Comparison of ENCODE assay signal across 8 cellular contexts in the genomic region with DNA sequence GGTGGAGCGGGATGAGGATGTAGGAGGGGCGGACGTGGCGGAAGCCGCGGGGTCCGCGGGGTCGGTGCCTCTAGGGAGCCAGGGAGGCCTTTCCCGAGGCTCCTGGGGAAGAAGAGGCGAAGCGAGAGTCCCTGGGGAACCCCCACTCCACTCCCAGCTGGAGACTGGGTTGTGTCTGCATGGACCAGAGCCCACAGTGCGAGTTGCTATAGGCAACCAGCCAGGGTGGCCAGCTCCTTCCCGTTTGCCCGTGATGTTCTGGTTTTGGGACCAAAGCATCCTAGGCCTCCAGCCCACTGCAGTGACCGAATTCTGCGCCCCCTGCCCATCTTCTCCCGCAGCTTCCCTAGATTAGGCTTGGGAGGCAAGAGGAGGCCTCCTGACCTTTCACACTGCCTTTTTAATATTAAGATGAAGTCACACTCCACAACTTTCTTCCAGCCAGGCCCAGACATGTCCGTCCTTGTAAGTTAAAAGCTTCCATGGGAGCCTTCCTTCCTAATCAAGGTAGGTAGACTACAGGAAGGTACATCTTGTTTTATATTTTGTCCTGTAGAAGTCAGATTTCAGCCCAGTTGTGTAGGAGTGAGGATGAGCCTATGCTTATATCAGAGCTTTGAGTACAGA. TPM values are rescaled to one million over a fixed set of nuclear protein-coding genes. Genes with fewer than 3 reads are reported as not detected.
DNase-seq lines count a peak whose midpoint lies in the region; ATAC-seq, FAIRE-seq and TF ChIP-seq lines count a peak whose summit lies in the region.

No MANE protein-coding gene starts in this region.

- H3K4me3 Mint-ChIP-seq in central memory CD8-positive, alpha-beta T cell, result peak overlapping the region; percentile 91

- CTCF ChIA-PET in HepG2 (lab: Yijun Ruan, JAX; ENCODE audit: low intra/inter-chr PET ratio, low total read pairs), result no interaction called here

- no peaks in the 10 kb centered on the region for H3K9me3 ChIP-seq in HepG2 (ENCODE audit: low read length)
- no peaks in the 10 kb centered on the region for H3K9me3 ChIP-seq in subcutaneous abdominal adipose tissue (ENCODE audit: control insufficient read depth in 5 of 5, low read length in 5 of 5)

- POLR2A ChIA-PET in HepG2 (lab: Yijun Ruan, JAX), result interaction anchor here (0.8 to 3.9 kb wide), 25 partner anchors 7 to 267 kb away, joined by 3 to 53 read pairs (median 4); a partner anchor contains a TSS

- H3K27ac ChIP-seq in HepG2 (ENCODE audit: extremely low read length, insufficient read depth, low read length), result peak overlapping the region; percentile 47
- peak overlapping the region; percentile 91 for H3K27ac ChIP-seq in subcutaneous abdominal adipose tissue (ENCODE audit: low read depth, low read length)

- no peak for FAIRE-seq in HepG2 (lab: Jason Lieb, UNC)

- H3K27me3 ChIP-seq in HepG2 (ENCODE audit: control insufficient read depth in 1 of 2, insufficient read depth in 2 of 2, low read length in 2 of 2) (no peaks in the 10 kb centered on the region; a peak in 2 of 5 replicates), subcutaneous abdominal adipose tissue (ENCODE audit: control insufficient read depth in 5 of 5, insufficient read depth in 4 of 5, low read length in 5 of 5) (no peaks in the 10 kb centered on the region)

- H3K4me3 ChIP-seq in HepG2 (replicated peaks in 1 of 3; ENCODE audit: insufficient read depth in 1 of 3, low read depth in 2 of 3, low read length in 3 of 3) (peak overlapping the region; percentile 77 to 94 (median 80)), subcutaneous abdominal adipose tissue (ENCODE audit: low read depth in 1 of 5, low read length in 5 of 5) (peak overlapping the region; percentile 78 to 94 (median 82))

- no peak overlapping the region for H2AFZ ChIP-seq in HepG2 (ENCODE audit: low read length)

- peak overlapping the region; percentile 86 for H3K9ac ChIP-seq in HepG2 (ENCODE audit: insufficient read depth, low read depth, low read length)
- peak overlapping the region in 4 of 5 donors; percentile 86 to 93 (median 89) for H3K9ac ChIP-seq in subcutaneous abdominal adipose tissue (ENCODE audit: low read length in 5 of 5)

- H3K27me3 Mint-ChIP-seq in central memory CD8-positive, alpha-beta T cell, result no peaks in the 10 kb centered on the region

- H3K9me3 Mint-ChIP-seq in central memory CD8-positive, alpha-beta T cell, result no peaks in the 10 kb centered on the region

- H3K36me3 Mint-ChIP-seq in central memory CD8-positive, alpha-beta T cell (ENCODE audit: insufficient read depth), result peaks cover 37% of the 10 kb centered on the region

- no peak for TF ChIP-seq POLR2A in HepG2 (IDR thresholded peaks at IDR 0.05; ENCODE audit: insufficient read depth in 1 of 2, low read depth in 2 of 2, low read length in 2 of 2)

- peaks cover 0 to 3% of the 10 kb centered on the region in 2 experiments; a peak in 1 of 5 replicates for H3K36me3 ChIP-seq in HepG2 (replicated peaks in 1 of 2; ENCODE audit: control insufficient read depth in 1 of 2, insufficient read depth in 2 of 2, low read length in 2 of 2)
- H3K36me3 ChIP-seq in subcutaneous abdominal adipose tissue (ENCODE audit: control insufficient read depth in 5 of 5, insufficient read depth in 5 of 5, low read length in 5 of 5), result peaks cover 0 to 14% (median 6%) of the 10 kb centered on the region in 5 donors

- peaks cover 3% of the 10 kb centered on the region for H3K79me2 ChIP-seq in HepG2 (ENCODE audit: insufficient read depth, low read length)

- H3K4me1 Mint-ChIP-seq in central memory CD8-positive, alpha-beta T cell, result peaks cover 31% of the 10 kb centered on the region

- DNase-seq in stimulated activated CD4-positive, alpha-beta T cell treated with anti-CD3 and anti-CD28 coated beads, Interleukin-15, amount 100 ng/mL, for 48 hours (ENCODE audit: low read depth in 2 of 2), result peak; percentile 39 to 45
- DNase-seq in stimulated activated CD4-positive, alpha-beta T cell treated with anti-CD3 and anti-CD28 coated beads, Interleukin-4, amount 100 ng/mL, for 4 hours, result no peak
- DNase-seq in NCI-H69 (lab: John Stamatoyannopoulos, UW) (peak; percentile 80), HepG2 (ENCODE audit: low spot score) (no peak), OCI-M2 (lab: John Stamatoyannopoulos, UW; ENCODE audit: unreplicated experiment) (no peak)
- DNase-seq in central memory CD8-positive, alpha-beta T cell (ENCODE audit: low spot score in 2 of 2), result no peak

- 0 out of 2 replicates have a peak, but pooled peaks have one; percentile 11 for TF ChIP-seq RAD21 in HepG2 (CRISPR knock-in tag; IDR thresholded peaks at IDR 0.05)

- TF ChIP-seq CTCF in HepG2 (CRISPR knock-in tag; IDR thresholded peaks at IDR 0.05), result no peak

- WGBS in HepG2 (ENCODE audit: low lambda C conversion rate), result 2% methylated on average over 15 of the region's 19 CpGs

- peak; percentile 26 for ATAC-seq in HG02885 (IDR thresholded peaks at IDR 0.05; ENCODE audit: poor library complexity, unreplicated experiment)
- peak; percentile 12 for ATAC-seq in central memory CD8-positive, alpha-beta T cell (replicated peaks; ENCODE audit: extremely low read depth, poor library complexity, severe bottlenecking)
- no peak for ATAC-seq in HepG2

- intact Hi-C loops in HepG2 (cut with micrococcal nuclease; ENCODE audit: unreplicated experiment), result loop anchor here (5.0 kb wide), 1 partner anchor 41 kb away; no protein-coding TSS in a partner anchor

- peak overlapping the region; percentile 86 for H3K4me2 ChIP-seq in HepG2 (ENCODE audit: low read depth, low read length)

- in situ Hi-C loops in HepG2 (cut with HindIII; ENCODE audit: extremely low pct_ligation_motif_present, low pct_unique_long_range_greater_than_20kb), result no loop called here

- no peaks in the 10 kb centered on the region for H4K20me1 ChIP-seq in HepG2 (ENCODE audit: insufficient read depth, low read length)

- H3K27ac Mint-ChIP-seq in central memory CD8-positive, alpha-beta T cell (ENCODE audit: low read depth), result peak overlapping the region; percentile 98

- no peak for TF ChIP-seq EP300 in HepG2 (IDR thresholded peaks at IDR 0.05; ENCODE audit: low read depth in 2 of 2, low read length in 2 of 2)
- TF ChIP-seq EP300 in HepG2 (CRISPR knock-in tag; IDR thresholded peaks at IDR 0.05; ENCODE audit: borderline replicate concordance), result no peak

- BruUV-seq in HepG2 (replicated peaks; lab: Mats Ljungman, UMichigan), result TSS peak; percentile 81

- peaks cover 27% of the 10 kb centered on the region for H3K4me1 ChIP-seq in HepG2 (ENCODE audit: insufficient read depth, low read length)
- peaks cover 5 to 26% (median 21%) of the 10 kb centered on the region in 5 donors for H3K4me1 ChIP-seq in subcutaneous abdominal adipose tissue (ENCODE audit: control insufficient read depth in 5 of 5, insufficient read depth in 5 of 5, low read length in 5 of 5)

RNA-seq across cellular contexts. Expression of a gene that starts 0.5 kb away (rescaled TPM):
- total RNA-seq in HepG2 (2016; rRNA removed; fragmentation: Illumina TruSeq; extraction: Trizol), result 86.9 and 99.9 TPM in 2 replicates
- 152 and 160 TPM in 2 replicates for total RNA-seq in HepG2 (2016; cell fraction: cytosol; rRNA removed; fragmentation: Illumina TruSeq; extraction: Trizol; ENCODE audit: low read depth)
- 81.8 and 92.5 TPM in 2 replicates for total RNA-seq in HepG2 (2016; cell fraction: insoluble cytoplasmic fraction; rRNA removed; fragmentation: Illumina TruSeq; extraction: Trizol)
- 189 and 196 TPM in 2 replicates for total RNA-seq in HepG2 (2016; cell fraction: membrane; rRNA removed; fragmentation: Illumina TruSeq; extraction: Trizol)
- total RNA-seq in HepG2 (2016; cell fraction: nucleus; rRNA removed; fragmentation: Illumina TruSeq; extraction: Trizol), result 37.7 and 40.8 TPM in 2 replicates
- polyA plus RNA-seq in HepG2 (2011; rRNA removed), result 66.7 and 90.2 TPM in 2 replicates
- polyA plus RNA-seq in HepG2 (2011; cell fraction: cytosol; rRNA removed), result 51.3 and 62.4 TPM in 2 replicates
- polyA plus RNA-seq in HepG2 (2011; cell fraction: nucleus; rRNA removed), result 58.4 and 64.2 TPM in 2 replicates
- 53.5 and 72.8 TPM in 2 replicates for polyA plus RNA-seq in HepG2 (2012)
- 179 and 214 TPM in 2 replicates for polyA plus RNA-seq in HepG2 (2016; cell fraction: cytosol; fragmentation: Illumina TruSeq; extraction: Trizol; ENCODE audit: low read depth)
- 114 TPM in 2 replicates for polyA plus RNA-seq in HepG2 (2016; cell fraction: insoluble cytoplasmic fraction; fragmentation: Illumina TruSeq; extraction: Trizol; ENCODE audit: low read depth)
- 217 and 242 TPM in 2 replicates for polyA plus RNA-seq in HepG2 (2016; cell fraction: membrane; fragmentation: Illumina TruSeq; extraction: Trizol; ENCODE audit: low read depth)
- polyA plus RNA-seq in HepG2 (2016; cell fraction: nucleus; fragmentation: Illumina TruSeq; extraction: Trizol; ENCODE audit: insufficient read depth, low read depth), result 90.4 and 92.9 TPM in 2 replicates
- polyA minus RNA-seq in HepG2 (2011; rRNA and poly(A)+ RNA removed; ENCODE audit: low replicate concordance), result 28.1 and 28.3 TPM in 2 replicates
- polyA minus RNA-seq in HepG2 (2011; cell fraction: cytosol; rRNA and poly(A)+ RNA removed), result 24.0 and 24.3 TPM in 2 replicates
- polyA minus RNA-seq in HepG2 (2011; cell fraction: nucleus; rRNA and poly(A)+ RNA removed), result 21.6 and 25.6 TPM in 2 replicates

RNA-seq across cellular contexts. Expression of a gene that starts 42.6 kb away (rescaled TPM):
- total RNA-seq in HepG2 (2016; rRNA removed; fragmentation: Illumina TruSeq; extraction: Trizol), result 0.67 and 1.1 TPM in 2 replicates
- 0.51 TPM in 1 of 2 replicates, not detected in the other for total RNA-seq in HepG2 (2016; cell fraction: cytosol; rRNA removed; fragmentation: Illumina TruSeq; extraction: Trizol; ENCODE audit: low read depth)
- total RNA-seq in HepG2 (2016; cell fraction: insoluble cytoplasmic fraction; rRNA removed; fragmentation: Illumina TruSeq; extraction: Trizol), result 1.1 and 1.3 TPM in 2 replicates
- 0.53 and 0.69 TPM in 2 replicates for total RNA-seq in HepG2 (2016; cell fraction: membrane; rRNA removed; fragmentation: Illumina TruSeq; extraction: Trizol)
- 1.1 and 1.6 TPM in 2 replicates for total RNA-seq in HepG2 (2016; cell fraction: nucleus; rRNA removed; fragmentation: Illumina TruSeq; extraction: Trizol)
- polyA plus RNA-seq in HepG2 (2011; rRNA removed), result 27.2 and 44.7 TPM in 2 replicates
- polyA plus RNA-seq in HepG2 (2011; cell fraction: cytosol; rRNA removed), result 33.2 and 35.3 TPM in 2 replicates
- polyA plus RNA-seq in HepG2 (2011; cell fraction: nucleus; rRNA removed), result 13.0 and 13.3 TPM in 2 replicates
- 5.7 and 9.7 TPM in 2 replicates for polyA plus RNA-seq in HepG2 (2012)
- 0.05 and 0.06 TPM in 2 replicates for polyA plus RNA-seq in HepG2 (2016; cell fraction: cytosol; fragmentation: Illumina TruSeq; extraction: Trizol; ENCODE audit: low read depth)
- polyA plus RNA-seq in HepG2 (2016; cell fraction: insoluble cytoplasmic fraction; fragmentation: Illumina TruSeq; extraction: Trizol; ENCODE audit: low read depth), result 0.59 and 0.61 TPM in 2 replicates
- polyA plus RNA-seq in HepG2 (2016; cell fraction: membrane; fragmentation: Illumina TruSeq; extraction: Trizol; ENCODE audit: low read depth), result 0.28 and 0.40 TPM in 2 replicates
- polyA plus RNA-seq in HepG2 (2016; cell fraction: nucleus; fragmentation: Illumina TruSeq; extraction: Trizol; ENCODE audit: insufficient read depth, low read depth), result 1.5 TPM in 2 replicates
- polyA minus RNA-seq in HepG2 (2011; rRNA and poly(A)+ RNA removed; ENCODE audit: low replicate concordance), result 137 and 162 TPM in 2 replicates
- 56.6 and 65.6 TPM in 2 replicates for polyA minus RNA-seq in HepG2 (2011; cell fraction: cytosol; rRNA and poly(A)+ RNA removed)
- polyA minus RNA-seq in HepG2 (2011; cell fraction: nucleus; rRNA and poly(A)+ RNA removed), result 28.5 and 31.0 TPM in 2 replicates

RNA-seq across cellular contexts. Expression of a gene that starts 43.0 kb away (rescaled TPM):
- total RNA-seq in HepG2 (2016; rRNA removed; fragmentation: Illumina TruSeq; extraction: Trizol), result 3.7 and 4.1 TPM in 2 replicates
- 10.0 and 10.5 TPM in 2 replicates for total RNA-seq in HepG2 (2016; cell fraction: cytosol; rRNA removed; fragmentation: Illumina TruSeq; extraction: Trizol; ENCODE audit: low read depth)
- total RNA-seq in HepG2 (2016; cell fraction: insoluble cytoplasmic fraction; rRNA removed; fragmentation: Illumina TruSeq; extraction: Trizol), result 2.8 and 4.2 TPM in 2 replicates
- total RNA-seq in HepG2 (2016; cell fraction: membrane; rRNA removed; fragmentation: Illumina TruSeq; extraction: Trizol), result 8.1 and 9.2 TPM in 2 replicates
- 4.0 and 4.3 TPM in 2 replicates for total RNA-seq in HepG2 (2016; cell fraction: nucleus; rRNA removed; fragmentation: Illumina TruSeq; extraction: Trizol)
- polyA plus RNA-seq in HepG2 (2011; rRNA removed), result 15.2 and 15.9 TPM in 2 replicates
- 11.5 and 13.0 TPM in 2 replicates for polyA plus RNA-seq in HepG2 (2011; cell fraction: cytosol; rRNA removed)
- polyA plus RNA-seq in HepG2 (2011; cell fraction: nucleus; rRNA removed), result 26.9 and 29.6 TPM in 2 replicates
- 7.0 and 8.7 TPM in 2 replicates for polyA plus RNA-seq in HepG2 (2012)
- 3.0 and 5.3 TPM in 2 replicates for polyA plus RNA-seq in HepG2 (2016; cell fraction: cytosol; fragmentation: Illumina TruSeq; extraction: Trizol; ENCODE audit: low read depth)
- 2.2 and 2.8 TPM in 2 replicates for polyA plus RNA-seq in HepG2 (2016; cell fraction: insoluble cytoplasmic fraction; fragmentation: Illumina TruSeq; extraction: Trizol; ENCODE audit: low read depth)
- 3.9 and 4.3 TPM in 2 replicates for polyA plus RNA-seq in HepG2 (2016; cell fraction: membrane; fragmentation: Illumina TruSeq; extraction: Trizol; ENCODE audit: low read depth)
- 4.4 and 5.4 TPM in 2 replicates for polyA plus RNA-seq in HepG2 (2016; cell fraction: nucleus; fragmentation: Illumina TruSeq; extraction: Trizol; ENCODE audit: insufficient read depth, low read depth)
- polyA minus RNA-seq in HepG2 (2011; rRNA and poly(A)+ RNA removed; ENCODE audit: low replicate concordance), result 45.9 and 48.0 TPM in 2 replicates
- 8.9 and 10.0 TPM in 2 replicates for polyA minus RNA-seq in HepG2 (2011; cell fraction: cytosol; rRNA and poly(A)+ RNA removed)
- polyA minus RNA-seq in HepG2 (2011; cell fraction: nucleus; rRNA and poly(A)+ RNA removed), result 38.7 and 40.7 TPM in 2 replicates

Comparison
In these comparisons a context has a peak if more than half of its experiments do, and no peak if none do; other contexts are left out.
1. DNase-seq: peak in stimulated activated CD4-positive, alpha-beta T cell treated with anti-CD3 and anti-CD28 coated beads, Interleukin-15, amount 100 ng/mL, for 48 hours (2 of 2) and NCI-H69 (single experiment); none in stimulated activated CD4-positive, alpha-beta T cell treated with anti-CD3 and anti-CD28 coated beads, Interleukin-4, amount 100 ng/mL, for 4 hours (0 of 2), central memory CD8-positive, alpha-beta T cell (0 of 2), HepG2 (single experiment) and OCI-M2 (single experiment).